In genomic region chr22:29002603-29003002, GRCh38 we compare ENCODE assay signal across 1 cellular context.
TF ChIP-seq lines count a peak whose summit lies in the region.

No MANE protein-coding gene starts in this region.

TF ChIP-seq in SK-N-SH treated with all-trans-retinoic acid at 6 μM for 48 hours, 23 proteins besides CTCF, POLR2A, EP300 and RAD21 (continued from another document):
- TF ChIP-seq CSRNP3 (CRISPR knock-in tag; IDR thresholded peaks at IDR 0.05) (no peak), RARB (CRISPR knock-in tag; IDR thresholded peaks at IDR 0.05) (no peak), PATZ1 (CRISPR knock-in tag; IDR thresholded peaks at IDR 0.05; ENCODE audit: borderline replicate concordance) (no peak), POU6F1 (CRISPR knock-in tag; IDR thresholded peaks at IDR 0.05; ENCODE audit: borderline replicate concordance, low read depth) (no peak)
